In genomic region chr10:124632566-124632965, GRCh38 we compare ENCODE assay signal across 12 cellular contexts.
DNase-seq lines count a peak whose midpoint lies in the region; TF ChIP-seq lines count a peak whose summit lies in the region.
"Had no signal": no experiment of that assay in that cellular context is flagged by ENCODE, and none has a peak within 500 bp of the region (broad histone marks: within the 10 kb centered on the region; RNA-seq: fewer than 3 reads in every experiment).

No MANE protein-coding gene starts in this region.

- DNase-seq in HPDE6-E6E7 (ENCODE audit: extremely low spot score) (peak; percentile 71), breast epithelium (ENCODE audit: low spot score in 2 of 2) (no peak), suprapubic skin (ENCODE audit: low spot score in 2 of 2) (no peak), erythroblast (lab: John Stamatoyannopoulos, UW) (no peak), SHP77 (lab: John Stamatoyannopoulos, UW) (no peak), NCI-H1048 (lab: John Stamatoyannopoulos, UW) (no peak)
- DNase-seq in activated naive CD4-positive, alpha-beta T cell treated with Interleukin-2 at 50 U/mL for 16 hours, result no peak
- DNase-seq: NCI-H1436 treated with DMSO at 0.1 percent for 48 hours, SIG-M5 had no signal

- TF ChIP-seq CTCF in breast epithelium (IDR thresholded peaks at IDR 0.05), result no peak
- no peak for TF ChIP-seq CTCF in suprapubic skin (IDR thresholded peaks at IDR 0.05)

- WGBS in suprapubic skin, result 28% methylated on average over 2 of the region's 10 CpGs

- TF ChIP-seq POLR2A in breast epithelium (IDR thresholded peaks at IDR 0.05), result no peak
- no peak for TF ChIP-seq POLR2A in suprapubic skin (IDR thresholded peaks at IDR 0.05)
- TF ChIP-seq POLR2A in erythroblast (IDR thresholded peaks at IDR 0.05; ENCODE audit: low read length), result no peak

- peak overlapping the region; percentile 57 to 81 for H3K27ac ChIP-seq in breast epithelium
- H3K27ac ChIP-seq in layer of hippocampus (ENCODE audit: low read depth, low read length), result peak overlapping the region; percentile 79
- peak overlapping the region; percentile 84 for H3K27ac ChIP-seq in suprapubic skin
- H3K27ac ChIP-seq: neutrophil had no signal

- H3K9me3 ChIP-seq in breast epithelium (no peaks in the 10 kb centered on the region), suprapubic skin (no peaks in the 10 kb centered on the region)
- H3K9me3 ChIP-seq: neutrophil had no signal

- H3K4me1 ChIP-seq in breast epithelium (peaks cover under 1 to 24% of the 10 kb centered on the region in 2 donors), suprapubic skin (peaks cover 60% of the 10 kb centered on the region)

- H3K27me3 ChIP-seq in breast epithelium, result no peaks in the 10 kb centered on the region
- no peaks in the 10 kb centered on the region for H3K27me3 ChIP-seq in layer of hippocampus (ENCODE audit: control insufficient read depth, insufficient read depth, low read length)
- no peaks in the 10 kb centered on the region for H3K27me3 ChIP-seq in suprapubic skin
- H3K27me3 ChIP-seq: neutrophil had no signal

- TF ChIP-seq EP300 in suprapubic skin (IDR thresholded peaks at IDR 0.05), result no peak

- peak overlapping the region in 2 of 3 donors; percentile 8 to 21 for H3K4me3 ChIP-seq in breast epithelium
- no peak overlapping the region for H3K4me3 ChIP-seq in suprapubic skin
- H3K4me3 ChIP-seq: K562 had no signal

- intact Hi-C loops in breast epithelium (cut with DNase I; ENCODE audit: low total_unique reads), result no loop called here

- no peaks in the 10 kb centered on the region for H3K36me3 ChIP-seq in breast epithelium
- H3K36me3 ChIP-seq in suprapubic skin, result peaks cover 4% of the 10 kb centered on the region
